ENCODE assay signal across 1 cellular context in the genomic region with DNA sequence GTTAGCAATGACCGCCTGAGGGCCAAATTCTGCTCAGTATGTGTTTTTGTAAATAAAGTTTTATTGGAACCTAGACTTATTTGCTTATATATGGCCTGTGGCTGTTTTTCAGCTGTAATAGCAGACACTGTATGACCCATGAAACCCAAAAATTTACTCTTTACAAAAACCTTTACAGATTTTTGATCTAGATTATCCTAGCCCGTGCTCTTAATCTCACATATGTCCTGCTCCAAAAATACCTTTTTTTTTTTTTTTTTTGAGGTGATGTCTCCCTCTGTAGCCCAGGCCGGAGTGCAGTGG.
TF ChIP-seq lines count a peak whose summit lies in the region.

No MANE protein-coding gene starts in this region.

TF ChIP-seq in GM12878, 131 proteins besides CTCF, POLR2A, EP300 and RAD21:
- TF ChIP-seq ZNF274 (IDR thresholded peaks at IDR 0.05; ENCODE audit: insufficient read depth, insufficient read length), result no peak
- TF ChIP-seq, protein P1, sequence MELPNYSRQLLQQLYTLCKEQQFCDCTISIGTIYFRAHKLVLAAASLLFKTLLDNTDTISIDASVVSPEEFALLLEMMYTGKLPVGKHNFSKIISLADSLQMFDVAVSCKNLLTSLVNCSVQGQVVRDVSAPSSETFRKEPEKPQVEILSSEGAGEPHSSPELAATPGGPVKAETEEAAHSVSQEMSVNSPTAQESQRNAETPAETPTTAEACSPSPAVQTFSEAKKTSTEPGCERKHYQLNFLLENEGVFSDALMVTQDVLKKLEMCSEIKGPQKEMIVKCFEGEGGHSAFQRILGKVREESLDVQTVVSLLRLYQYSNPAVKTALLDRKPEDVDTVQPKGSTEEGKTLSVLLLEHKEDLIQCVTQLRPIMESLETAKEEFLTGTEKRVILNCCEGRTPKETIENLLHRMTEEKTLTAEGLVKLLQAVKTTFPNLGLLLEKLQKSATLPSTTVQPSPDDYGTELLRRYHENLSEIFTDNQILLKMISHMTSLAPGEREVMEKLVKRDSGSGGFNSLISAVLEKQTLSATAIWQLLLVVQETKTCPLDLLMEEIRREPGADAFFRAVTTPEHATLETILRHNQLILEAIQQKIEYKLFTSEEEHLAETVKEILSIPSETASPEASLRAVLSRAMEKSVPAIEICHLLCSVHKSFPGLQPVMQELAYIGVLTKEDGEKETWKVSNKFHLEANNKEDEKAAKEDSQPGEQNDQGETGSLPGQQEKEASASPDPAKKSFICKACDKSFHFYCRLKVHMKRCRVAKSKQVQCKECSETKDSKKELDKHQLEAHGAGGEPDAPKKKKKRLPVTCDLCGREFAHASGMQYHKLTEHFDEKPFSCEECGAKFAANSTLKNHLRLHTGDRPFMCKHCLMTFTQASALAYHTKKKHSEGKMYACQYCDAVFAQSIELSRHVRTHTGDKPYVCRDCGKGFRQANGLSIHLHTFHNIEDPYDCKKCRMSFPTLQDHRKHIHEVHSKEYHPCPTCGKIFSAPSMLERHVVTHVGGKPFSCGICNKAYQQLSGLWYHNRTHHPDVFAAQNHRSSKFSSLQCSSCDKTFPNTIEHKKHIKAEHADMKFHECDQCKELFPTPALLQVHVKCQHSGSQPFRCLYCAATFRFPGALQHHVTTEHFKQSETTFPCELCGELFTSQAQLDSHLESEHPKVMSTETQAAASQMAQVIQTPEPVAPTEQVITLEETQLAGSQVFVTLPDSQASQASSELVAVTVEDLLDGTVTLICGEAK (IDR thresholded peaks at IDR 0.05; ENCODE audit: borderline replicate concordance), result peak; percentile 93
